8 cellular contexts compared by ENCODE assay signal in the genomic region with DNA sequence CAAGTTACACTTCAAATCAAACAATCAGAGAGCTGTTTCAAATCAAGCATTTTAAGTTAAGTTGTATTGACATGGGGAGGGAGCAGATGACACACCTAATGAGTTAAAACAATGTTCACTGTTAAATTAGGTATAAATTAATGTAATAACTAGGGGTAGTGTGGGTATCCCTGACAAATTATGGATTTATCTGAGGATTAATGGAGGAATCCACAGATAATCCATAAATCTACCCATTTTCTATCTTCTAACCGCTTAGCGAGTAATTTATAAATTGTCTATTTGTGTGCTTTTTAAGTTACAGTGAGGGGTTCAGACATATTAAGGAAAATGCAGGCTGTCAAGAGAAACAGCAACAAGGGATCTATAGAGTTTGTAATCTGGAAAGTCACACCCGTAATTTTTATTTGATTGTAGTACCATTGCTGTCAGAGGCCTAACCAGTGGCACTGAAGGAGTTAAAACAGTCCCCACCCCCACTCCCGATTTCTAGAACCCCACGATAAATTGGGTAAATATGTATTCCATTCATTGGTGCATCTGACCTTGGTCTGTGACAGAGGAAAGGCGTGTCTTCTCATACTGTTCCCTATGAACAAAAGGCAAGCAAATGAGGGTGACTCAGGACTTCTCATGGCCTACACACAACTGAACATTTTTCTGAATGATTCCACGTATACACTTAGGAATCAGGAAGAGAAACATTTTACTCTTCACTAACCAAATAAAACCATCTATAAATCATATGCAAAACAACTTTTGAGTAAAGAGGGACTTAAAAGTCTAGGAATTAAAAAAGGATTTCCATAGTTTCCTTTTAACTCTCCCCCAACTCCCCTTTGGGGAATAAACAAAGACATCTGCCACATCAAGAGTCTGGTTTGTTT. TPM values are rescaled to one million over a fixed set of nuclear protein-coding genes. Genes with fewer than 3 reads are reported as not detected.
DNase-seq lines count a peak whose midpoint lies in the region; ATAC-seq and TF ChIP-seq lines count a peak whose summit lies in the region.

No MANE protein-coding gene starts in this region.

- H3K36me3 ChIP-seq in BLaER1 = peaks cover 48% of the 10 kb centered on the region

- peaks cover under 1% of the 10 kb centered on the region for H3K9me3 Mint-ChIP-seq in activated naive CD8-positive, alpha-beta T cell treated with anti-CD3 and anti-CD28 coated beads for 36 hours
- peaks cover 29% of the 10 kb centered on the region for H3K9me3 Mint-ChIP-seq in glutamatergic neuron (ENCODE audit: unreplicated experiment)

- peaks cover 43% of the 10 kb centered on the region for H3K36me3 Mint-ChIP-seq in activated naive CD8-positive, alpha-beta T cell treated with anti-CD3 and anti-CD28 coated beads for 36 hours
- peaks cover 27% of the 10 kb centered on the region for H3K36me3 Mint-ChIP-seq in glutamatergic neuron (ENCODE audit: unreplicated experiment)

- H3K4me1 Mint-ChIP-seq in activated naive CD8-positive, alpha-beta T cell treated with anti-CD3 and anti-CD28 coated beads for 36 hours = peaks cover 60% of the 10 kb centered on the region
- H3K4me1 Mint-ChIP-seq in glutamatergic neuron (ENCODE audit: low read depth, unreplicated experiment) = peaks cover 15% of the 10 kb centered on the region

- no peak for TF ChIP-seq CTCF in glutamatergic neuron (IDR thresholded peaks at IDR 0.05; ENCODE audit: partially characterized antibody, unreplicated experiment)
- TF ChIP-seq CTCF in retinal pigment epithelial cell (conservative IDR thresholded peaks at IDR 0.05; ENCODE audit: low read depth, low read length) = no peak

- no peaks in the 10 kb centered on the region for H3K9me3 ChIP-seq in BLaER1

- peaks cover 11% of the 10 kb centered on the region; the same call in 1 of the 2 replicates for H4K20me1 ChIP-seq in BLaER1

- H3K9ac ChIP-seq in BLaER1 = peak overlapping the region; percentile 100

- DNase-seq in HCEC 1CT (peak; percentile 98), NCI-H748 treated with DMSO at 0.1 percent for 48 hours (lab: John Stamatoyannopoulos, UW) (peak; percentile 45), glutamatergic neuron (peak; percentile 35), retinal pigment epithelial cell (ENCODE audit: low read depth) (peak; percentile 84)
- peak; percentile 17 for DNase-seq in activated naive CD8-positive, alpha-beta T cell treated with anti-CD3 and anti-CD28 coated beads for 36 hours

- peaks cover 44% of the 10 kb centered on the region for H3K4me1 ChIP-seq in BLaER1

- H3K27me3 ChIP-seq in BLaER1 = no peaks in the 10 kb centered on the region

- peak overlapping the region; percentile 78 for H3K4me3 Mint-ChIP-seq in activated naive CD8-positive, alpha-beta T cell treated with anti-CD3 and anti-CD28 coated beads for 36 hours
- peak overlapping the region; percentile 99 for H3K4me3 Mint-ChIP-seq in glutamatergic neuron (ENCODE audit: unreplicated experiment)

- peak overlapping the region; percentile 100 for H3K27ac ChIP-seq in BLaER1

- ATAC-seq in HG02885 (IDR thresholded peaks at IDR 0.05; ENCODE audit: poor library complexity, unreplicated experiment) (no peak), GM19035 (IDR thresholded peaks at IDR 0.05; ENCODE audit: unreplicated experiment) (no peak)

- peak overlapping the region; percentile 90 for H3K27ac Mint-ChIP-seq in activated naive CD8-positive, alpha-beta T cell treated with anti-CD3 and anti-CD28 coated beads for 36 hours
- H3K27ac Mint-ChIP-seq in glutamatergic neuron (ENCODE audit: unreplicated experiment) = peak overlapping the region; percentile 99

- H3K27me3 Mint-ChIP-seq in activated naive CD8-positive, alpha-beta T cell treated with anti-CD3 and anti-CD28 coated beads for 36 hours = no peaks in the 10 kb centered on the region
- H3K27me3 Mint-ChIP-seq in glutamatergic neuron (ENCODE audit: unreplicated experiment) = peaks cover 27% of the 10 kb centered on the region

- H3K4me3 ChIP-seq in BLaER1 (peak overlapping the region; percentile 95), retinal pigment epithelial cell (ENCODE audit: low read length) (peak overlapping the region; percentile 94)

- peak overlapping the region; percentile 79 for H3K4me2 ChIP-seq in BLaER1

RNA-seq across cellular contexts. Expression of gene IRF2BP2, which starts 7.4 kb away (rescaled TPM):
- total RNA-seq in activated naive CD8-positive, alpha-beta T cell treated with anti-CD3 and anti-CD28 coated beads for 36 hours = 100 to 1,000 TPM; 109 to 111 TPM
- 199 TPM for total RNA-seq in glutamatergic neuron (ENCODE audit: unreplicated experiment)

Comparison
In these comparisons a context has a peak if more than half of its experiments do, and no peak if none do; other contexts are left out.
1. DNase-seq: peak in every context shown above with its lines; median percentile 98 in HCEC 1CT; 84 in retinal pigment epithelial cell; 45 in NCI-H748 treated with DMSO at 0.1 percent for 48 hours; 35 in glutamatergic neuron; 17 in activated naive CD8-positive, alpha-beta T cell treated with anti-CD3 and anti-CD28 coated beads for 36 hours.